In genomic region chr10:130771491-130771890, GRCh38 we compare ENCODE assay signal across 20 cellular contexts.
DNase-seq lines count a peak whose midpoint lies in the region; ATAC-seq and TF ChIP-seq lines count a peak whose summit lies in the region.
"Had no signal": no experiment of that assay in that cellular context is flagged by ENCODE, and none has a peak within 500 bp of the region (broad histone marks: within the 10 kb centered on the region; RNA-seq: fewer than 3 reads in every experiment).

No MANE protein-coding gene starts in this region.

- no peaks in the 10 kb centered on the region for H3K36me3 ChIP-seq in neural progenitor cell
- H3K36me3 ChIP-seq in upper lobe of right lung = no peaks in the 10 kb centered on the region
- H3K36me3 ChIP-seq: SJCRH30 had no signal

- H3K9ac ChIP-seq in neural progenitor cell = no peak overlapping the region

- H4K20me1 ChIP-seq in neural progenitor cell (ENCODE audit: low read depth) = no peaks in the 10 kb centered on the region

- H3F3A ChIP-seq in neural progenitor cell (ENCODE audit: low read depth) = no peaks in the 10 kb centered on the region

- H3K9me3 ChIP-seq in neural progenitor cell (ENCODE audit: low read depth) (no peaks in the 10 kb centered on the region), upper lobe of right lung (no peaks in the 10 kb centered on the region)
- H3K9me3 ChIP-seq: SJCRH30 had no signal

- peaks cover 20% of the 10 kb centered on the region for H3K9me3 Mint-ChIP-seq in neural progenitor cell
- H3K9me3 Mint-ChIP-seq: CD4-positive, alpha-beta T cell had no signal

- H3K27ac Mint-ChIP-seq in neural progenitor cell = peak overlapping the region; percentile 57
- H3K27ac Mint-ChIP-seq: B cell; CD4-positive, alpha-beta T cell had no signal

- H3K36me3 Mint-ChIP-seq in neural progenitor cell = peaks cover 3% of the 10 kb centered on the region

- H3K4me3 ChIP-seq in neural progenitor cell = no peak overlapping the region
- no peak overlapping the region for H3K4me3 ChIP-seq in upper lobe of right lung
- H3K4me3 ChIP-seq: GM12878, K562, PC-9, SJCRH30 had no signal

- CTCF ChIA-PET in HEK293T (lab: Yijun Ruan, JAX) = no interaction called here

- POLR2A ChIA-PET in HEK293T (lab: Yijun Ruan, JAX) = no interaction called here

- no peaks in the 10 kb centered on the region for H3K79me2 ChIP-seq in neural progenitor cell (ENCODE audit: low read depth)

- DNase-seq in NCI-H524 (lab: John Stamatoyannopoulos, UW) (peak; percentile 0 to 59), NCI-H524 treated with DMSO at 0.1 percent for 48 hours (lab: John Stamatoyannopoulos, UW) (no peak), neural progenitor cell (ENCODE audit: low spot score) (peak; percentile 36), upper lobe of right lung (peak; percentile 40), HEK293T (ENCODE audit: extremely low spot score) (no peak)
- DNase-seq in activated CD4-positive, alpha-beta T cell treated with anti-CD3 and anti-CD28 coated beads, Interleukin-2, amount 50 U/mL, for 1 hour = no peak
- DNase-seq: CD4-positive, alpha-beta T cell; DMS53; EL; NCI-H1105 treated with DMSO at 0.1 percent for 48 hours; NCI-H187 treated with DMSO at 0.1 percent for 48 hours; NCI-H446; NCI-H748 treated with DMSO at 0.1 percent for 48 hours; PC-9; SJCRH30 had no signal

- H3K27me3 ChIP-seq in neural progenitor cell (no peaks in the 10 kb centered on the region), upper lobe of right lung (no peaks in the 10 kb centered on the region)
- H3K27me3 ChIP-seq: SJCRH30 had no signal

- H2AFZ ChIP-seq in neural progenitor cell (replicated peaks) = no peak overlapping the region
- H2AFZ ChIP-seq: PC-9 had no signal

- H3K4me1 ChIP-seq in neural progenitor cell (peaks cover 12% of the 10 kb centered on the region), upper lobe of right lung (no peaks in the 10 kb centered on the region)
- H3K4me1 ChIP-seq: SJCRH30 had no signal

- H3K27ac ChIP-seq in VCaP = 0 out of 2 replicates have a peak overlapping the region, but pooled peaks have one; percentile 9
- no peak overlapping the region for H3K27ac ChIP-seq in neural progenitor cell
- no peak overlapping the region for H3K27ac ChIP-seq in upper lobe of right lung
- H3K27ac ChIP-seq: PC-9, SJCRH30 had no signal

- H3K4me2 ChIP-seq in neural progenitor cell = no peak overlapping the region
- H3K4me2 ChIP-seq: PC-9 had no signal

- intact Hi-C loops in upper lobe of right lung (cut with DNase I) = no loop called here

- peaks cover 28% of the 10 kb centered on the region for H3K4me1 Mint-ChIP-seq in neural progenitor cell
- H3K4me1 Mint-ChIP-seq: B cell had no signal

- H3K27me3 Mint-ChIP-seq in neural progenitor cell (ENCODE audit: insufficient read depth, low read depth) = peaks cover 10% of the 10 kb centered on the region
- H3K27me3 Mint-ChIP-seq: B cell had no signal

- H3K4me3 Mint-ChIP-seq in neural progenitor cell = no peak overlapping the region
- H3K4me3 Mint-ChIP-seq: B cell; CD4-positive, alpha-beta T cell had no signal

- ATAC-seq in upper lobe of right lung (no peak), HG03439 (IDR thresholded peaks at IDR 0.05; ENCODE audit: unreplicated experiment) (no peak)
- ATAC-seq: GM12878, K562 had no signal

- TF ChIP-seq CTCF in VCaP (conservative IDR thresholded peaks at IDR 0.05) (no peak), neural progenitor cell (IDR thresholded peaks at IDR 0.05) (no peak), upper lobe of right lung (IDR thresholded peaks at IDR 0.05) (no peak)

TF ChIP-seq in HEK293T, 16 proteins besides CTCF, POLR2A, EP300 and RAD21:
- TF ChIP-seq HDGF (IDR thresholded peaks at IDR 0.05; ENCODE audit: borderline replicate concordance) = no peak
- no peak for TF ChIP-seq FOXM1 (IDR thresholded peaks at IDR 0.05; ENCODE audit: borderline replicate concordance)
- no peak for TF ChIP-seq FOXK2 (IDR thresholded peaks at IDR 0.05)
- TF ChIP-seq BHLHE40 (IDR thresholded peaks at IDR 0.05; ENCODE audit: borderline replicate concordance) = no peak
- TF ChIP-seq ARNT (IDR thresholded peaks at IDR 0.05) = no peak
- TF ChIP-seq CTBP1 (IDR thresholded peaks at IDR 0.05; ENCODE audit: borderline replicate concordance) = no peak
- TF ChIP-seq PKNOX1 (IDR thresholded peaks at IDR 0.05) = no peak
- no peak for TF ChIP-seq ZNF384 (IDR thresholded peaks at IDR 0.05)
- TF ChIP-seq FOXA1 (IDR thresholded peaks at IDR 0.05) = no peak

Comparison
In these comparisons a context has a peak if more than half of its experiments do, and no peak if none do; other contexts are left out.
1. DNase-seq: peak in NCI-H524 (2 of 2), neural progenitor cell (single experiment) and upper lobe of right lung (single experiment); none in NCI-H524 treated with DMSO at 0.1 percent for 48 hours (single experiment), HEK293T (single experiment) and activated CD4-positive, alpha-beta T cell treated with anti-CD3 and anti-CD28 coated beads, Interleukin-2, amount 50 U/mL, for 1 hour (single experiment).